In the genomic region with DNA sequence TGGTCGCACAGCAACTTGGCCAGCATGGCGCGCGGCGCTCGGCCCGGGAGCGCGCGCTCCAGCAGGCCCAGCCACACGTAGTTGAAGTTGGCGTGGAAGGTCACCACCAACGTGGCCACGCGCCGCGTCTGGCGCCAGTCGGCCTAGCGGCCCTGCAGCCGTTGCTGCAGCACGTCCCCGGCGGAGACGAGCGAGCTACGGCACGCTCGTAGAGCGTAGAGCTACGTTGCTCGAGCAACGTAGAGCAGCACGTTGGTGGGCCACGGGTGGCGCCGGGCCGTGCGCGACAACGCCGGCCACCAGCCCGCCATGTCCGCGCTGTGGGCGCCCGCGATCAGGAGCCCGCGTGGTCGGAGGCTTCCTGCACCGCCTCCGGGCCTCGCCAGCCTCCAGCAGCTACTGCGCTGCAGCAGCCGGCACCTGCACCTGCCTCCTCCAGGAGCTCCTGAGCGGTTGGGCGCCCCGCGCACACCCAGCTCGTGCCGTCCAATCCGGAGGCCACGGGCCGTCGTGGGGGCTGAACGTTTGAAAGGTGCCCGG, we compare ENCODE assay signal across 8 cellular contexts. TPM values are rescaled to one million over a fixed set of nuclear protein-coding genes. Genes with fewer than 3 reads are reported as not detected.
A peak's percentile ranks its signal among the peaks of the same experiment; 100 is the strongest.
DNase-seq lines count a peak whose midpoint lies in the region; ATAC-seq and TF ChIP-seq lines count a peak whose summit lies in the region.

No MANE protein-coding gene starts in this region.

- H3K4me3 ChIP-seq in GM08714 (ENCODE audit: low read length) (peak overlapping the region; percentile 14; the same call in 1 of the 2 replicates), retinal pigment epithelial cell (ENCODE audit: low read length) (peak overlapping the region; percentile 43), aorta (ENCODE audit: low read length in 2 of 2) (no peak overlapping the region)

- H3K36me3 ChIP-seq in aorta (ENCODE audit: control insufficient read depth in 1 of 2, insufficient read depth in 2 of 2, low read length in 1 of 2), result no peaks in the 10 kb centered on the region

- ATAC-seq in aorta (ENCODE audit: low FRiP score), result peak; percentile 69

- no peak overlapping the region for H3K27ac ChIP-seq in aorta (ENCODE audit: low read depth in 1 of 2, low read length in 2 of 2)

- DNase-seq in NCI-H2196 treated with DMSO at 0.1 percent for 48 hours (lab: John Stamatoyannopoulos, UW; ENCODE audit: unreplicated experiment) (peak; percentile 67), erythroblast (lab: John Stamatoyannopoulos, UW) (peak in 1 of 2 experiments; percentile 57), retinal pigment epithelial cell (ENCODE audit: low read depth) (no peak), aorta (peak; percentile 56 to 76), NCI-H226 (no peak), islet precursor cell (no peak)
- peak; percentile 63 for DNase-seq in activated CD8-positive, alpha-beta memory T cell treated with anti-CD3 and anti-CD28 coated beads, Interleukin-2, amount 50 U/mL, for 4 hours

- TF ChIP-seq POLR2A in erythroblast (IDR thresholded peaks at IDR 0.05; ENCODE audit: low read length), result peak; percentile 53

- WGBS in aorta, 2 donors, result 1 to 2% methylated on average over 64 to 68 of the region's 68 CpGs

- peaks cover 0 to 2% of the 10 kb centered on the region in 2 donors for H3K27me3 ChIP-seq in aorta (ENCODE audit: control insufficient read depth in 1 of 2, insufficient read depth in 2 of 2, low read length in 1 of 2)

- intact Hi-C loops in aorta (cut with DNase I), result no loop called here

- no peak for TF ChIP-seq CTCF in retinal pigment epithelial cell (conservative IDR thresholded peaks at IDR 0.05; ENCODE audit: low read depth, low read length)

- no peaks in the 10 kb centered on the region for H3K9me3 ChIP-seq in aorta (ENCODE audit: control insufficient read depth, low read length)

- H3K4me1 ChIP-seq in aorta (ENCODE audit: control insufficient read depth in 1 of 2, insufficient read depth in 2 of 2, low read length in 2 of 2), result no peaks in the 10 kb centered on the region

RNA-seq across cellular contexts. Expression of gene SULT1A1, which starts 13.4 kb away (rescaled TPM):
- 10 to 100 TPM in 1 of 2 donors, 1 to 10 TPM in 1; 6.7 to 29.8 TPM for total RNA-seq in aorta
- polyA plus RNA-seq in aorta, result 10 to 100 TPM in 1 of 2 donors, 1 to 10 TPM in 1; 5.0 to 43.8 TPM

RNA-seq across cellular contexts. Expression of gene NPIPB8, which starts 14.6 kb away (rescaled TPM):
- total RNA-seq in aorta, result 1 to 10 TPM; 2.6 to 8.6 TPM
- polyA plus RNA-seq in aorta, result not detected

RNA-seq across cellular contexts. Expression of gene SULT1A2, which starts 26.4 kb away (rescaled TPM):
- total RNA-seq in aorta, result 1 to 10 TPM in 1 of 2 donors, under 1 TPM in 1; 0.81 to 1.8 TPM
- 1 to 10 TPM in 1 of 2 donors, not detected in 1; 9.8 TPM for polyA plus RNA-seq in aorta

Comparison
In these comparisons a context has a peak if more than half of its experiments do, and no peak if none do; other contexts are left out.
1. H3K4me3 ChIP-seq: peak in GM08714 (single experiment) and retinal pigment epithelial cell (single experiment); none in aorta (0 of 2).
2. DNase-seq: peak in NCI-H2196 treated with DMSO at 0.1 percent for 48 hours (single experiment), activated CD8-positive, alpha-beta memory T cell treated with anti-CD3 and anti-CD28 coated beads, Interleukin-2, amount 50 U/mL, for 4 hours (single experiment) and aorta (2 of 2); none in retinal pigment epithelial cell (single experiment), NCI-H226 (single experiment) and islet precursor cell (single experiment).